ENCODE assay signal across 8 cellular contexts in genomic region chr5:160009591-160009989, GRCh38. TPM values are rescaled to one million over a fixed set of nuclear protein-coding genes. Genes with fewer than 3 reads are reported as not detected.
A peak's percentile ranks its signal among the peaks of the same experiment; 100 is the strongest.
DNase-seq lines count a peak whose midpoint lies in the region; ATAC-seq and TF ChIP-seq lines count a peak whose summit lies in the region.

No MANE protein-coding gene starts in this region.

- peak; percentile 9 for DNase-seq in activated CD4-positive, alpha-beta T cell treated with anti-CD3 and anti-CD28 coated beads, Interleukin-2, amount 10 ng/mL, durations not matched to agents 7 days and 5 days
- DNase-seq in activated CD4-positive, alpha-beta T cell treated with anti-CD3 and anti-CD28 coated beads for 1 hour, result no peak
- DNase-seq in RKO (ENCODE audit: low spot score), result peak; percentile 11
- no peak for DNase-seq in esophagus squamous epithelium (lab: John Stamatoyannopoulos, UW)
- DNase-seq in trophoblast cell, result peak in 1 of 2 donors; percentile 18
- DNase-seq in NCI-H345 (lab: John Stamatoyannopoulos, UW), result no peak
- DNase-seq in activated effector memory CD4-positive, alpha-beta T cell treated with anti-CD3 and anti-CD28 coated beads, Interleukin-2, amount 50 U/mL, for 16 hours, result no peak

- H2BK12ac ChIP-seq in trophoblast cell (ENCODE audit: low read length), result no peak overlapping the region

- H3K4me3 Mint-ChIP-seq in activated CD4-positive, alpha-beta T cell treated with anti-CD3 and anti-CD28 coated beads, Interleukin-2, amount 10 ng/mL, durations not matched to agents 7 days and 5 days, result peak overlapping the region; percentile 91

- CTCF ChIA-PET in activated CD4-positive, alpha-beta T cell treated with anti-CD3 and anti-CD28 coated beads, Interleukin-2, amount 10 ng/mL, durations not matched to agents 7 days and 5 days (lab: Charles Lee), result interaction anchor here (0.5 to 2.3 kb wide), 7 partner anchors 9 to 815 kb away, joined by 3 to 6 read pairs (median 3); no protein-coding TSS in a partner anchor

- no peaks in the 10 kb centered on the region for H3K79me1 ChIP-seq in trophoblast cell (ENCODE audit: low read length)

- 4 to 8% methylated on average over 11 of the region's 11 CpGs for WGBS in esophagus squamous epithelium, 2 donors
- no CpG with 5 or more reads among the region's 11 CpGs for WGBS in trophoblast cell (ENCODE audit: extremely low coverage, insufficient coverage, insufficient read length)

- peak overlapping the region; percentile 83 to 94 (median 90) for H3K27ac ChIP-seq in esophagus squamous epithelium
- no peak overlapping the region for H3K27ac ChIP-seq in trophoblast cell (ENCODE audit: low read depth, low read length)

- peak overlapping the region; percentile 43 for H3K9ac ChIP-seq in trophoblast cell (ENCODE audit: low read length)

- no peaks in the 10 kb centered on the region for H3K27me3 Mint-ChIP-seq in activated CD4-positive, alpha-beta T cell treated with anti-CD3 and anti-CD28 coated beads, Interleukin-2, amount 10 ng/mL, durations not matched to agents 7 days and 5 days

- H3K4me1 ChIP-seq in esophagus squamous epithelium (peaks cover 10 to 30% (median 12%) of the 10 kb centered on the region in 3 donors), trophoblast cell (ENCODE audit: control insufficient read depth in 1 of 2, insufficient read depth in 2 of 2, low read length in 2 of 2) (peaks cover 3 to 6% of the 10 kb centered on the region in 2 experiments)

- TF ChIP-seq POLR2A in esophagus squamous epithelium (IDR thresholded peaks at IDR 0.05), result no peak

- no peak overlapping the region for H2BK5ac ChIP-seq in trophoblast cell (ENCODE audit: low read depth, low read length, poor library complexity)

- peak overlapping the region; percentile 83 for H3K4me2 ChIP-seq in trophoblast cell (ENCODE audit: low read length)

- TF ChIP-seq CTCF in esophagus squamous epithelium (IDR thresholded peaks at IDR 0.05), result no peak

- H3K18ac ChIP-seq in trophoblast cell (ENCODE audit: low read length), result no peak overlapping the region

- peak overlapping the region; percentile 98 for H3K27ac Mint-ChIP-seq in activated CD4-positive, alpha-beta T cell treated with anti-CD3 and anti-CD28 coated beads, Interleukin-2, amount 10 ng/mL, durations not matched to agents 7 days and 5 days

- POLR2A ChIA-PET in activated CD4-positive, alpha-beta T cell treated with anti-CD3 and anti-CD28 coated beads, Interleukin-2, amount 10 ng/mL, durations not matched to agents 7 days and 5 days (lab: Charles Lee), result interaction anchor here (0.6 to 0.7 kb wide), 2 partner anchors 250 to 672 kb away, joined by 3 to 5 read pairs; no protein-coding TSS in a partner anchor

- no peaks in the 10 kb centered on the region for H3K9me3 Mint-ChIP-seq in activated CD4-positive, alpha-beta T cell treated with anti-CD3 and anti-CD28 coated beads, Interleukin-2, amount 10 ng/mL, durations not matched to agents 7 days and 5 days

- H3K79me2 ChIP-seq in trophoblast cell (ENCODE audit: control insufficient read depth, insufficient read depth, low read length, poor library complexity), result peaks cover 5% of the 10 kb centered on the region

- no peak overlapping the region for H4K12ac ChIP-seq in trophoblast cell (ENCODE audit: low read depth, low read length)

- no peak overlapping the region for H2AFZ ChIP-seq in trophoblast cell (ENCODE audit: insufficient read depth, low read length, poor library complexity)

- H3K4me3 ChIP-seq in esophagus squamous epithelium (peak overlapping the region; percentile 53 to 94 (median 82)), trophoblast cell (ENCODE audit: low read depth, low read length) (peak overlapping the region; percentile 84)

- H3K23ac ChIP-seq in trophoblast cell (ENCODE audit: low read length), result no peak overlapping the region

- H3K14ac ChIP-seq in trophoblast cell (ENCODE audit: low read length), result no peak overlapping the region

- peaks cover 21% of the 10 kb centered on the region for H3K36me3 Mint-ChIP-seq in activated CD4-positive, alpha-beta T cell treated with anti-CD3 and anti-CD28 coated beads, Interleukin-2, amount 10 ng/mL, durations not matched to agents 7 days and 5 days (ENCODE audit: low read depth)

- no peak overlapping the region for H4K91ac ChIP-seq in trophoblast cell (ENCODE audit: low read depth, low read length)

- peak overlapping the region; percentile 68 for H3K4ac ChIP-seq in trophoblast cell (ENCODE audit: low read depth, low read length)

- no peaks in the 10 kb centered on the region for H3K27me3 ChIP-seq in esophagus squamous epithelium
- no peaks in the 10 kb centered on the region for H3K27me3 ChIP-seq in trophoblast cell (ENCODE audit: insufficient read depth, low read length)

- ATAC-seq in GM21786 (IDR thresholded peaks at IDR 0.05; ENCODE audit: unreplicated experiment), result no peak

- no peak overlapping the region for H4K8ac ChIP-seq in trophoblast cell (ENCODE audit: low read depth, low read length)

- peaks cover 0 to 40% (median 5%) of the 10 kb centered on the region in 3 donors for H3K36me3 ChIP-seq in esophagus squamous epithelium
- H3K36me3 ChIP-seq in trophoblast cell (ENCODE audit: control insufficient read depth in 1 of 2, insufficient read depth in 2 of 2, low read length in 2 of 2), result peaks cover 4 to 7% of the 10 kb centered on the region in 2 experiments

- H3K9me3 ChIP-seq in esophagus squamous epithelium (no peaks in the 10 kb centered on the region), trophoblast cell (ENCODE audit: insufficient read depth, low read depth, low read length) (no peaks in the 10 kb centered on the region)

- no peak overlapping the region for H2BK120ac ChIP-seq in trophoblast cell (ENCODE audit: insufficient read depth, low read length, poor library complexity)

- H3K4me1 Mint-ChIP-seq in activated CD4-positive, alpha-beta T cell treated with anti-CD3 and anti-CD28 coated beads, Interleukin-2, amount 10 ng/mL, durations not matched to agents 7 days and 5 days, result peaks cover 27% of the 10 kb centered on the region

- no peak overlapping the region for H2AK5ac ChIP-seq in trophoblast cell (ENCODE audit: low read length)

- intact Hi-C loops in esophagus squamous epithelium (cut with DNase I), result no loop called here

RNA-seq across cellular contexts. Expression of gene TTC1, which starts 0.7 kb away (rescaled TPM):
- total RNA-seq in activated CD4-positive, alpha-beta T cell treated with anti-CD3 and anti-CD28 coated beads, Interleukin-2, amount 10 ng/mL, durations not matched to agents 7 days and 5 days, result 10 to 100 TPM; 46.9 to 57.2 TPM
- total RNA-seq in esophagus squamous epithelium, result 10 to 100 TPM; 18.3 to 38.3 (median 33.5) TPM
- polyA plus RNA-seq in trophoblast cell (2013), result 61.8 and 63.9 TPM in 2 replicates

Comparison
In these comparisons a context has a peak if more than half of its experiments do, and no peak if none do; other contexts are left out.
1. DNase-seq: peak in activated CD4-positive, alpha-beta T cell treated with anti-CD3 and anti-CD28 coated beads, Interleukin-2, amount 10 ng/mL, durations not matched to agents 7 days and 5 days (single experiment) and RKO (single experiment); none in activated CD4-positive, alpha-beta T cell treated with anti-CD3 and anti-CD28 coated beads for 1 hour (single experiment), esophagus squamous epithelium (single experiment), NCI-H345 (single experiment) and activated effector memory CD4-positive, alpha-beta T cell treated with anti-CD3 and anti-CD28 coated beads, Interleukin-2, amount 50 U/mL, for 16 hours (single experiment).